13 cellular contexts compared by ENCODE assay signal in genomic region chr10:26622891-26623290, GRCh38.
A peak's percentile ranks its signal among the peaks of the same experiment; 100 is the strongest.
DNase-seq lines count a peak whose midpoint lies in the region; ATAC-seq and TF ChIP-seq lines count a peak whose summit lies in the region.
"Had no signal": no experiment of that assay in that cellular context is flagged by ENCODE, and none has a peak within 500 bp of the region (broad histone marks: within the 10 kb centered on the region; RNA-seq: fewer than 3 reads in every experiment).

No MANE protein-coding gene starts in this region.

- H3K27me3 ChIP-seq in esophagus (ENCODE audit: control insufficient read depth in 1 of 2, insufficient read depth in 2 of 2, low read length in 2 of 2) (no peaks in the 10 kb centered on the region), rectal smooth muscle tissue (ENCODE audit: control insufficient read depth, insufficient read depth, low read length) (no peaks in the 10 kb centered on the region), psoas muscle (ENCODE audit: insufficient read depth in 3 of 3, low read length in 2 of 3) (peaks cover 0 to 20% (median 5%) of the 10 kb centered on the region in 3 donors)

- peak overlapping the region; percentile 13 for H3K4me3 Mint-ChIP-seq in T-helper 2 cell treated with Interferon-gamma antibody and Interleukin-4, amounts not matched to agents 5 μg/mL and 100 μg/mL, for 36 hours

- peaks cover 4% of the 10 kb centered on the region for H3K4me1 Mint-ChIP-seq in T-helper 2 cell treated with Interferon-gamma antibody and Interleukin-4, amounts not matched to agents 5 μg/mL and 100 μg/mL, for 36 hours (ENCODE audit: low read depth)

- no peak overlapping the region for H3K9ac ChIP-seq in rectal smooth muscle tissue (ENCODE audit: low read length)

- H3K9me3 Mint-ChIP-seq in T-helper 2 cell treated with Interferon-gamma antibody and Interleukin-4, amounts not matched to agents 5 μg/mL and 100 μg/mL, for 36 hours, result no peaks in the 10 kb centered on the region
- H3K9me3 Mint-ChIP-seq: effector memory CD8-positive, alpha-beta T cell had no signal

- TF ChIP-seq CTCF in NB4 (IDR thresholded peaks at IDR 0.05; ENCODE audit: low read depth, low read length), result no peak
- TF ChIP-seq CTCF in psoas muscle (IDR thresholded peaks at IDR 0.05), result no peak

- peaks cover 13% of the 10 kb centered on the region for H3K27me3 Mint-ChIP-seq in T-helper 2 cell treated with Interferon-gamma antibody and Interleukin-4, amounts not matched to agents 5 μg/mL and 100 μg/mL, for 36 hours (ENCODE audit: low read depth)

- no peak for DNase-seq in T-helper 2 cell treated with Interferon-gamma antibody and Interleukin-4, amounts not matched to agents 5 μg/mL and 100 μg/mL, for 36 hours (ENCODE audit: low spot score)
- no peak for DNase-seq in T-helper 2 cell
- peak; percentile 11 for DNase-seq in NB4 (ENCODE audit: low read depth)
- DNase-seq in psoas muscle, result no peak
- DNase-seq in T-helper 9 cell, result no peak
- DNase-seq: effector memory CD8-positive, alpha-beta T cell; NCI-H1105 treated with DMSO at 0.1 percent for 48 hours; NCI-H446; T-helper 17 cell had no signal

- intact Hi-C loops in psoas muscle (cut with DNase I), result loop anchor here in 1 of 2 donors (10.0 kb wide), 1 partner anchor 702 kb away; no protein-coding TSS in a partner anchor

- no peaks in the 10 kb centered on the region for H3K36me3 ChIP-seq in esophagus (ENCODE audit: control insufficient read depth in 2 of 2, insufficient read depth in 2 of 2, low read length in 1 of 2)
- no peaks in the 10 kb centered on the region for H3K36me3 ChIP-seq in rectal smooth muscle tissue (ENCODE audit: control insufficient read depth, insufficient read depth, low read length)
- no peaks in the 10 kb centered on the region for H3K36me3 ChIP-seq in psoas muscle (ENCODE audit: insufficient read depth in 1 of 2, low read depth in 1 of 2)
- H3K36me3 ChIP-seq: gastroesophageal sphincter had no signal

- no peaks in the 10 kb centered on the region for H3K9me3 ChIP-seq in esophagus (ENCODE audit: control insufficient read depth in 2 of 2, insufficient read depth in 1 of 2, low read depth in 1 of 2, low read length in 1 of 2)
- H3K9me3 ChIP-seq in psoas muscle, result no peaks in the 10 kb centered on the region
- H3K9me3 ChIP-seq: gastroesophageal sphincter had no signal

- 79% methylated on average over 7 of the region's 7 CpGs for WGBS in esophagus, 2 donors
- WGBS in psoas muscle, 3 donors, result 75 to 79% (median 79%) methylated on average over 7 of the region's 7 CpGs

- H3K36me3 Mint-ChIP-seq in T-helper 2 cell treated with Interferon-gamma antibody and Interleukin-4, amounts not matched to agents 5 μg/mL and 100 μg/mL, for 36 hours (ENCODE audit: low read depth), result no peaks in the 10 kb centered on the region

- H3K27ac Mint-ChIP-seq in T-helper 2 cell treated with Interferon-gamma antibody and Interleukin-4, amounts not matched to agents 5 μg/mL and 100 μg/mL, for 36 hours, result no peak overlapping the region
- H3K27ac Mint-ChIP-seq: effector memory CD8-positive, alpha-beta T cell; T-helper 17 cell had no signal

- H3K4me3 ChIP-seq in NB4 (ENCODE audit: low read depth, low read length) (peak overlapping the region; percentile 50), esophagus (ENCODE audit: low read depth in 1 of 2, low read length in 2 of 2) (peak overlapping the region in 1 of 2 donors; percentile 49), rectal smooth muscle tissue (ENCODE audit: low read length) (peak overlapping the region; percentile 45), psoas muscle (no peak overlapping the region)

- no peak for TF ChIP-seq POLR2A in NB4 (IDR thresholded peaks at IDR 0.05; ENCODE audit: extremely low read depth, insufficient read length)

- ATAC-seq in HG03159 (IDR thresholded peaks at IDR 0.05; ENCODE audit: unreplicated experiment) (no peak), psoas muscle (no peak)

- peak overlapping the region; percentile 76 to 82 for H3K27ac ChIP-seq in esophagus (ENCODE audit: low read depth in 2 of 2, low read length in 1 of 2)
- H3K27ac ChIP-seq in rectal smooth muscle tissue (ENCODE audit: low read depth, low read length), result no peak overlapping the region
- no peak overlapping the region for H3K27ac ChIP-seq in psoas muscle
- H3K27ac ChIP-seq: gastroesophageal sphincter had no signal

- no peaks in the 10 kb centered on the region for H3K4me1 ChIP-seq in esophagus (ENCODE audit: control insufficient read depth in 2 of 2, insufficient read depth in 2 of 2, low read length in 1 of 2)
- no peaks in the 10 kb centered on the region for H3K4me1 ChIP-seq in rectal smooth muscle tissue (ENCODE audit: control insufficient read depth, insufficient read depth, low read length)
- H3K4me1 ChIP-seq in psoas muscle, result no peaks in the 10 kb centered on the region

Comparison
In these comparisons a context has a peak if more than half of its experiments do, and no peak if none do; other contexts are left out.
1. H3K27ac ChIP-seq: peak in esophagus (2 of 2); none in rectal smooth muscle tissue (single experiment) and psoas muscle (single experiment).